Comparison of ENCODE assay signal across 9 cellular contexts in the genomic region with DNA sequence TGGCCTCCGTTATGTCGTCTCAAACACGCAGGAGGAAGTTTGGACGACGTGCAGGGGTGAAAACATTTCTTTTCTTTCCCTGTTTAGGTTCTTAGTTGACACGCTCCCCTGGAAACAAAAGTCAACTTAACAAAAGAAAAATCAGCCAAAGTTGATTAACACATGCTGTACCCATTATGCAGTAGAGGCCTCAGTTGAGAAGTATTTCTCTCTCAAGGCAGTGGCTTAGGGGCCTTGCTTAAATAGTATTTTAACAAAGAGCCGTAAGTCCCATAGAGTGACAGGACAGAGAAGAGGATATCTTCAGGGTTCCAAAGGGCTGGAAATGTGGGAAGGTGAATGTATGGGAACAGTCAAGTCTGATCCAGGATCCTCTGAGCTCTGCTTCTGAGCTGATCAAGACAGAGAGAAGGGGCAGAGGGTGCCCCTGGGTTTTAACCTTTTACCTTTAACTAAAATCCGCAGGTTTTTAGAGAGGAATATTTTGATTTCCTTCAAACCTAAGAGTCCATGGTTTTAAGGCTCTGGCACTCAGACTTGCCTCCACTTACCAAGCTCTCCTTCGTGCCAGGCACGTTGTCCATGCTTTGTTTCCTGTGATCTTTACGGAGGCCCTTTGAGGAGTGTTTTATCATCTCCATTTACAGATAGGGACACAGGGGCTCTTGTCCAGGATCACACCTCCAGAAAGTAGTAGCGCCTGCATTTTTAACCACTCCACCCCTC. TPM values are rescaled to one million over a fixed set of nuclear protein-coding genes. Genes with fewer than 3 reads are reported as not detected.
DNase-seq lines count a peak whose midpoint lies in the region; ATAC-seq and TF ChIP-seq lines count a peak whose summit lies in the region.
"Had no signal": no experiment of that assay in that cellular context is flagged by ENCODE, and none has a peak within 500 bp of the region (broad histone marks: within the 10 kb centered on the region; RNA-seq: fewer than 3 reads in every experiment).

No MANE protein-coding gene starts in this region.

- H3K9me3 ChIP-seq in lung (ENCODE audit: control insufficient read depth in 2 of 2, insufficient read depth in 1 of 2, low read length in 1 of 2) = no peaks in the 10 kb centered on the region
- no peaks in the 10 kb centered on the region for H3K9me3 ChIP-seq in testis

- no peaks in the 10 kb centered on the region for H3K27me3 Mint-ChIP-seq in activated CD4-positive, alpha-beta T cell treated with anti-CD3 and anti-CD28 coated beads, Interleukin-2, amount 10 ng/mL, durations not matched to agents 7 days and 5 days
- H3K27me3 Mint-ChIP-seq in activated naive CD8-positive, alpha-beta T cell treated with anti-CD3 and anti-CD28 coated beads, Interleukin-2, amount 10 ng/mL, durations not matched to agents 7 days and 5 days = no peaks in the 10 kb centered on the region
- peaks cover 3% of the 10 kb centered on the region for H3K27me3 Mint-ChIP-seq in osteocyte (ENCODE audit: unreplicated experiment)

- H3K36me3 ChIP-seq in lung (ENCODE audit: control insufficient read depth in 2 of 2, insufficient read depth in 2 of 2, low read length in 2 of 2) (peaks cover 0 to 3% of the 10 kb centered on the region in 2 donors), testis (ENCODE audit: low read depth, missing control alignments) (no peaks in the 10 kb centered on the region)

- no peaks in the 10 kb centered on the region for H3K27me3 ChIP-seq in lung (ENCODE audit: control insufficient read depth, insufficient read depth)
- no peaks in the 10 kb centered on the region for H3K27me3 ChIP-seq in testis
- no peaks in the 10 kb centered on the region for H3K27me3 ChIP-seq in foreskin keratinocyte

- CTCF ChIA-PET in activated CD4-positive, alpha-beta T cell treated with anti-CD3 and anti-CD28 coated beads, Interleukin-2, amount 10 ng/mL, durations not matched to agents 7 days and 5 days (lab: Charles Lee) = interaction anchor here (0.6 to 6.4 kb wide), 9 partner anchors 14 to 669 kb away, joined by 3 to 37 read pairs (median 3); a partner anchor contains a TSS

- H3K9me3 Mint-ChIP-seq in activated CD4-positive, alpha-beta T cell treated with anti-CD3 and anti-CD28 coated beads, Interleukin-2, amount 10 ng/mL, durations not matched to agents 7 days and 5 days = no peaks in the 10 kb centered on the region
- H3K9me3 Mint-ChIP-seq in activated naive CD8-positive, alpha-beta T cell treated with anti-CD3 and anti-CD28 coated beads, Interleukin-2, amount 10 ng/mL, durations not matched to agents 7 days and 5 days = no peaks in the 10 kb centered on the region
- H3K9me3 Mint-ChIP-seq in osteocyte (ENCODE audit: unreplicated experiment) = no peaks in the 10 kb centered on the region

- no peak for TF ChIP-seq POLR2A in testis (IDR thresholded peaks at IDR 0.05)

- POLR2A ChIA-PET in activated CD4-positive, alpha-beta T cell treated with anti-CD3 and anti-CD28 coated beads, Interleukin-2, amount 10 ng/mL, durations not matched to agents 7 days and 5 days (lab: Charles Lee) = interaction anchor here (0.6 kb wide), 2 partner anchors 23 to 55 kb away, joined by 3 read pairs; no protein-coding TSS in a partner anchor
- POLR2A ChIA-PET in activated naive CD8-positive, alpha-beta T cell treated with anti-CD3 and anti-CD28 coated beads, Interleukin-2, amount 10 ng/mL, durations not matched to agents 7 days and 5 days (lab: Charles Lee) = interaction anchor here (0.6 to 2.4 kb wide), 11 partner anchors 9 to 302 kb away, joined by 3 to 18 read pairs (median 5); a partner anchor contains a TSS

- peaks cover 18% of the 10 kb centered on the region for H3K36me3 Mint-ChIP-seq in activated CD4-positive, alpha-beta T cell treated with anti-CD3 and anti-CD28 coated beads, Interleukin-2, amount 10 ng/mL, durations not matched to agents 7 days and 5 days (ENCODE audit: low read depth)
- peaks cover 6% of the 10 kb centered on the region for H3K36me3 Mint-ChIP-seq in activated naive CD8-positive, alpha-beta T cell treated with anti-CD3 and anti-CD28 coated beads, Interleukin-2, amount 10 ng/mL, durations not matched to agents 7 days and 5 days
- H3K36me3 Mint-ChIP-seq in osteocyte (ENCODE audit: unreplicated experiment) = no peaks in the 10 kb centered on the region

- DNase-seq in activated CD4-positive, alpha-beta T cell treated with anti-CD3 and anti-CD28 coated beads, Interleukin-2, amount 10 ng/mL, durations not matched to agents 7 days and 5 days = no peak
- no peak for DNase-seq in activated CD4-positive, alpha-beta T cell treated with anti-CD3 and anti-CD28 coated beads for 1 hour
- no peak for DNase-seq in activated naive CD8-positive, alpha-beta T cell treated with anti-CD3 and anti-CD28 coated beads, Interleukin-2, amount 10 ng/mL, durations not matched to agents 7 days and 5 days
- DNase-seq in lung (ENCODE audit: low spot score) = no peak
- DNase-seq in testis = no peak
- DNase-seq in osteocyte (ENCODE audit: extremely low spot score, unreplicated experiment) = no peak
- DNase-seq in foreskin keratinocyte = no peak
- no peak for DNase-seq in D341Med (ENCODE audit: low spot score)
- DNase-seq: NCI-H2081 treated with DMSO at 0.1 percent for 48 hours had no signal

- peak overlapping the region; percentile 95 for H3K4me3 Mint-ChIP-seq in activated CD4-positive, alpha-beta T cell treated with anti-CD3 and anti-CD28 coated beads, Interleukin-2, amount 10 ng/mL, durations not matched to agents 7 days and 5 days
- peak overlapping the region; percentile 98 for H3K4me3 Mint-ChIP-seq in activated naive CD8-positive, alpha-beta T cell treated with anti-CD3 and anti-CD28 coated beads, Interleukin-2, amount 10 ng/mL, durations not matched to agents 7 days and 5 days
- H3K4me3 Mint-ChIP-seq in osteocyte (ENCODE audit: unreplicated experiment) = no peak overlapping the region

- H3K4me1 Mint-ChIP-seq in activated CD4-positive, alpha-beta T cell treated with anti-CD3 and anti-CD28 coated beads, Interleukin-2, amount 10 ng/mL, durations not matched to agents 7 days and 5 days = peaks cover 45% of the 10 kb centered on the region
- peaks cover 29% of the 10 kb centered on the region for H3K4me1 Mint-ChIP-seq in activated naive CD8-positive, alpha-beta T cell treated with anti-CD3 and anti-CD28 coated beads, Interleukin-2, amount 10 ng/mL, durations not matched to agents 7 days and 5 days
- H3K4me1 Mint-ChIP-seq in osteocyte (ENCODE audit: unreplicated experiment) = peaks cover 7% of the 10 kb centered on the region

- H3K27ac Mint-ChIP-seq in activated CD4-positive, alpha-beta T cell treated with anti-CD3 and anti-CD28 coated beads, Interleukin-2, amount 10 ng/mL, durations not matched to agents 7 days and 5 days = peak overlapping the region; percentile 99
- peak overlapping the region; percentile 100 for H3K27ac Mint-ChIP-seq in activated naive CD8-positive, alpha-beta T cell treated with anti-CD3 and anti-CD28 coated beads, Interleukin-2, amount 10 ng/mL, durations not matched to agents 7 days and 5 days
- H3K27ac Mint-ChIP-seq in osteocyte (ENCODE audit: unreplicated experiment) = no peak overlapping the region

- ATAC-seq in activated naive CD8-positive, alpha-beta T cell treated with anti-CD3 and anti-CD28 coated beads, Interleukin-2, amount 10 ng/mL, durations not matched to agents 7 days and 5 days (ENCODE audit: low read depth) = no peak
- ATAC-seq in lung (ENCODE audit: insufficient read depth, low FRiP score) (no peak), foreskin keratinocyte (no peak)

- TF ChIP-seq CTCF in lung (IDR thresholded peaks at IDR 0.05; ENCODE audit: control extremely low read depth, extremely low read depth) (no peak), testis (IDR thresholded peaks at IDR 0.05) (no peak), osteocyte (IDR thresholded peaks at IDR 0.05) (no peak), foreskin keratinocyte (conservative IDR thresholded peaks at IDR 0.05) (no peak)

- H3K4me3 ChIP-seq in lung = no peak overlapping the region
- peak overlapping the region in 1 of 2 donors; percentile 61 for H3K4me3 ChIP-seq in testis

- intact Hi-C loops in testis (cut with DNase I; ENCODE audit: low total_unique reads) = no loop called here

- H3K4me1 ChIP-seq in lung (ENCODE audit: control insufficient read depth in 2 of 2, insufficient read depth in 2 of 2, low read length in 2 of 2) (no peaks in the 10 kb centered on the region), testis (peaks cover 11% of the 10 kb centered on the region), foreskin keratinocyte (no peaks in the 10 kb centered on the region)

- H3K27ac ChIP-seq in lung (ENCODE audit: low read depth in 1 of 2, low read length in 1 of 2) (peak overlapping the region; percentile 22 to 98), testis (peak overlapping the region; percentile 72 to 85), foreskin keratinocyte (no peak overlapping the region)

- WGBS in lung, 2 donors = 51 to 52% methylated on average over 12 of the region's 12 CpGs
- WGBS in testis, 2 donors = 42 to 47% methylated on average over 12 of the region's 12 CpGs

RNA-seq across cellular contexts. Expression of a gene that starts 0.6 kb away (rescaled TPM):
- total RNA-seq in activated CD4-positive, alpha-beta T cell treated with anti-CD3 and anti-CD28 coated beads, Interleukin-2, amount 10 ng/mL, durations not matched to agents 7 days and 5 days = 100 to 1,000 TPM; 462 to 507 TPM
- total RNA-seq in activated naive CD8-positive, alpha-beta T cell treated with anti-CD3 and anti-CD28 coated beads, Interleukin-2, amount 10 ng/mL, durations not matched to agents 7 days and 5 days = 100 to 1,000 TPM; 341 to 350 TPM
- total RNA-seq in lung = 1,000 to 10,000 TPM; 1,061 to 2,819 TPM
- polyA plus RNA-seq in lung = 1,000 to 10,000 TPM; 1,429 to 2,010 TPM
- total RNA-seq in testis = 100 to 1,000 TPM; 137 to 223 TPM
- 1,318 TPM for polyA plus RNA-seq in testis (ENCODE audit: insufficient read depth, low read depth, low replicate concordance)
- not detected in 2 replicates for total RNA-seq in osteocyte
- total RNA-seq in foreskin keratinocyte = 4.0 and 7.2 TPM in 2 replicates
- 6.3 and 9.4 TPM in 2 replicates for polyA plus RNA-seq in foreskin keratinocyte

RNA-seq across cellular contexts. Expression of a gene that starts 36.2 kb away (rescaled TPM):
- total RNA-seq in activated CD4-positive, alpha-beta T cell treated with anti-CD3 and anti-CD28 coated beads, Interleukin-2, amount 10 ng/mL, durations not matched to agents 7 days and 5 days = 1,000 to 10,000 TPM; 2,151 to 2,478 TPM
- 1,000 to 10,000 TPM; 2,811 to 2,872 TPM for total RNA-seq in activated naive CD8-positive, alpha-beta T cell treated with anti-CD3 and anti-CD28 coated beads, Interleukin-2, amount 10 ng/mL, durations not matched to agents 7 days and 5 days
- 1,000 to 10,000 TPM; 1,065 to 1,395 TPM for total RNA-seq in lung
- 1,000 to 10,000 TPM; 3,509 to 4,623 TPM for polyA plus RNA-seq in lung
- 1,000 to 10,000 TPM in 1 of 2 donors, 100 to 1,000 TPM in 1; 781 to 1,273 TPM for total RNA-seq in testis
- 1,234 TPM for polyA plus RNA-seq in testis (ENCODE audit: insufficient read depth, low read depth, low replicate concordance)
- total RNA-seq in osteocyte = 1,748 and 1,798 TPM in 2 replicates
- 2,193 and 2,437 TPM in 2 replicates for total RNA-seq in foreskin keratinocyte
- polyA plus RNA-seq in foreskin keratinocyte = 3,381 and 3,638 TPM in 2 replicates

RNA-seq across cellular contexts. Expression of a gene that starts 55.8 kb away (rescaled TPM):
- 10 to 100 TPM; 69.6 to 72.2 TPM for total RNA-seq in activated CD4-positive, alpha-beta T cell treated with anti-CD3 and anti-CD28 coated beads, Interleukin-2, amount 10 ng/mL, durations not matched to agents 7 days and 5 days
- 10 to 100 TPM; 68.8 to 72.5 TPM for total RNA-seq in activated naive CD8-positive, alpha-beta T cell treated with anti-CD3 and anti-CD28 coated beads, Interleukin-2, amount 10 ng/mL, durations not matched to agents 7 days and 5 days
- total RNA-seq in lung (10 to 100 TPM; 17.0 to 25.3 TPM), testis (10 to 100 TPM; 46.6 to 52.8 TPM), osteocyte (28.6 and 32.5 TPM in 2 replicates), foreskin keratinocyte (76.4 and 97.3 TPM in 2 replicates)
- polyA plus RNA-seq in lung (10 to 100 TPM; 13.3 to 14.7 TPM), testis (ENCODE audit: insufficient read depth, low read depth, low replicate concordance) (22.9 TPM), foreskin keratinocyte (46.1 and 61.7 TPM in 2 replicates)

Comparison
In these comparisons a context has a peak if more than half of its experiments do, and no peak if none do; other contexts are left out.
1. RNA of a gene that starts 0.6 kb away (total RNA-seq): 1,061 to 2,819 TPM in lung, 462 to 507 TPM in activated CD4-positive, alpha-beta T cell treated with anti-CD3 and anti-CD28 coated beads, Interleukin-2, amount 10 ng/mL, durations not matched to agents 7 days and 5 days, 341 to 350 TPM in activated naive CD8-positive, alpha-beta T cell treated with anti-CD3 and anti-CD28 coated beads, Interleukin-2, amount 10 ng/mL, durations not matched to agents 7 days and 5 days and 137 to 223 TPM in testis; 4.0 to 7.2 TPM in foreskin keratinocyte and not detected in osteocyte; every median in the first group is over 10 times any median in the second.